ENCODE assay signal across 1 cellular context in the genomic region with DNA sequence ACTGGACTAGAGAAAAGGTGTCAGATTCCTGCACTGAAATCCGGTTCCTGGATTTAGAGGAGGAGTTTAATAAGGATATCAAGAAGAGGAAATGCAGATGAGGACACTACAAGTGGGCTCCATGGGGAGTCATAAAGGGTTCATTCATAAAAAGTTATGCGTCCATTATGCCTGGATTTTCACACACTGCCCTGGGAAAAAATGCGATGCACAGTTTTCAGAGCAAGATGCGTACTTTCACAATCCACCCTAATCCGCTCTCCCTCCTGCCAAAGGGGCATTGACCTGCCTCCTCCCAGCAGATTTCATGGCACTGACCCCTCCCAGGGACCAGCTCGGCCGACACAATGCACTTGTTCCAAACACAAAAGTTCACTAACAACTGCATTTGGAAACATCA.
TF ChIP-seq lines count a peak whose summit lies in the region.

No MANE protein-coding gene starts in this region.

TF ChIP-seq in WTC11, 78 proteins besides CTCF, POLR2A, EP300 and RAD21 (continued from another document):
- TF ChIP-seq, protein P1, sequence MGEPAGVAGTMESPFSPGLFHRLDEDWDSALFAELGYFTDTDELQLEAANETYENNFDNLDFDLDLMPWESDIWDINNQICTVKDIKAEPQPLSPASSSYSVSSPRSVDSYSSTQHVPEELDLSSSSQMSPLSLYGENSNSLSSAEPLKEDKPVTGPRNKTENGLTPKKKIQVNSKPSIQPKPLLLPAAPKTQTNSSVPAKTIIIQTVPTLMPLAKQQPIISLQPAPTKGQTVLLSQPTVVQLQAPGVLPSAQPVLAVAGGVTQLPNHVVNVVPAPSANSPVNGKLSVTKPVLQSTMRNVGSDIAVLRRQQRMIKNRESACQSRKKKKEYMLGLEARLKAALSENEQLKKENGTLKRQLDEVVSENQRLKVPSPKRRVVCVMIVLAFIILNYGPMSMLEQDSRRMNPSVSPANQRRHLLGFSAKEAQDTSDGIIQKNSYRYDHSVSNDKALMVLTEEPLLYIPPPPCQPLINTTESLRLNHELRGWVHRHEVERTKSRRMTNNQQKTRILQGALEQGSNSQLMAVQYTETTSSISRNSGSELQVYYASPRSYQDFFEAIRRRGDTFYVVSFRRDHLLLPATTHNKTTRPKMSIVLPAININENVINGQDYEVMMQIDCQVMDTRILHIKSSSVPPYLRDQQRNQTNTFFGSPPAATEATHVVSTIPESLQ (CRISPR knock-in tag; IDR thresholded peaks at IDR 0.05), result no peak
- TF ChIP-seq GTF2I (CRISPR knock-in tag; conservative IDR thresholded peaks at IDR 0.05) (no peak), FOXJ3 (CRISPR knock-in tag; IDR thresholded peaks at IDR 0.05; ENCODE audit: borderline replicate concordance) (no peak)
- TF ChIP-seq, protein P2, sequence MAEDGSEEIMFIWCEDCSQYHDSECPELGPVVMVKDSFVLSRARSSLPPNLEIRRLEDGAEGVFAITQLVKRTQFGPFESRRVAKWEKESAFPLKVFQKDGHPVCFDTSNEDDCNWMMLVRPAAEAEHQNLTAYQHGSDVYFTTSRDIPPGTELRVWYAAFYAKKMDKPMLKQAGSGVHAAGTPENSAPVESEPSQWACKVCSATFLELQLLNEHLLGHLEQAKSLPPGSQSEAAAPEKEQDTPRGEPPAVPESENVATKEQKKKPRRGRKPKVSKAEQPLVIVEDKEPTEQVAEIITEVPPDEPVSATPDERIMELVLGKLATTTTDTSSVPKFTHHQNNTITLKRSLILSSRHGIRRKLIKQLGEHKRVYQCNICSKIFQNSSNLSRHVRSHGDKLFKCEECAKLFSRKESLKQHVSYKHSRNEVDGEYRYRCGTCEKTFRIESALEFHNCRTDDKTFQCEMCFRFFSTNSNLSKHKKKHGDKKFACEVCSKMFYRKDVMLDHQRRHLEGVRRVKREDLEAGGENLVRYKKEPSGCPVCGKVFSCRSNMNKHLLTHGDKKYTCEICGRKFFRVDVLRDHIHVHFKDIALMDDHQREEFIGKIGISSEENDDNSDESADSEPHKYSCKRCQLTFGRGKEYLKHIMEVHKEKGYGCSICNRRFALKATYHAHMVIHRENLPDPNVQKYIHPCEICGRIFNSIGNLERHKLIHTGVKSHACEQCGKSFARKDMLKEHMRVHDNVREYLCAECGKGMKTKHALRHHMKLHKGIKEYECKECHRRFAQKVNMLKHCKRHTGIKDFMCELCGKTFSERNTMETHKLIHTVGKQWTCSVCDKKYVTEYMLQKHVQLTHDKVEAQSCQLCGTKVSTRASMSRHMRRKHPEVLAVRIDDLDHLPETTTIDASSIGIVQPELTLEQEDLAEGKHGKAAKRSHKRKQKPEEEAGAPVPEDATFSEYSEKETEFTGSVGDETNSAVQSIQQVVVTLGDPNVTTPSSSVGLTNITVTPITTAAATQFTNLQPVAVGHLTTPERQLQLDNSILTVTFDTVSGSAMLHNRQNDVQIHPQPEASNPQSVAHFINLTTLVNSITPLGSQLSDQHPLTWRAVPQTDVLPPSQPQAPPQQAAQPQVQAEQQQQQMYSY (CRISPR knock-in tag; IDR thresholded peaks at IDR 0.05), result peak; percentile 74
